11 cellular contexts compared by ENCODE assay signal in the genomic region with DNA sequence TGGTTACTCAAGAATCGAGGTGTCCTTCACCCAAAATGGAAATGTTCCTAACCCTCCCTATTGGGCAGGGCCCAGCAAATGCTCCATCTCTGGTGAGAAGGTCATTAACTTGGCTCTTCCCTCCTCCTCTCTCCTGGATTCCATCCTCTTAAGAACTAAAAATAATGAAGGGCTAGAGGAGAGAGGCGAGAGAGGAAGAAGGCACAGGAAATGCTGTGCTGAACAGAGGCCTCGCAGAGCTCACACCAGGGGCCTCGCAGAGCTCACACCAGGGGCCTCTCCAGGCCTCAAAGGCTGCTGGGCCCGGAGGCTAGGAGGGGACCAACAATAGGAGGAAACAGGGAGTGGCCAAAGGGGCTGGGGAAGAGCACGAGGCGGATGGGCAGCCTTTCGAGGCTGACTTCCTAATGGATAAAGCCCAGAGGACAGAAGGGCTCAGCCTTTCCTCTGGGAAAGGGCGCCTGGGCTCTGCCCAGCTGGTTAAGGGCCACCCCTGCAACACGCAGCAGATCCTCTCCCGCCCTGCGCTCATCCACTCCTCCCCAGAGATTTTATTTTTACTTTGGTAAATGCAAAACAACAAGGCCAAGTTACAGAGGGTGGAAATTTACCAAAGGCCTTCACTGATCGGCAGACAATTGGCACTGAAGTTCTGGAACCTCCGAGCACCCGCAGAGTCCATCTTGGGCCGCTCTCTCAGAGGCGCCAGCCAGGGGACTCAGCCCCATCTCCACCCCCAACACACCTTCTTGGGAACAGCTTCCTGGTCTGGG.
DNase-seq lines count a peak whose midpoint lies in the region; ATAC-seq, FAIRE-seq and TF ChIP-seq lines count a peak whose summit lies in the region.
"Had no signal": no experiment of that assay in that cellular context is flagged by ENCODE, and none has a peak within 500 bp of the region (broad histone marks: within the 10 kb centered on the region; RNA-seq: fewer than 3 reads in every experiment).

No MANE protein-coding gene starts in this region.

- H3K27ac ChIP-seq in CD8-positive, alpha-beta T cell (ENCODE audit: low read depth, low read length) = peak overlapping the region; percentile 65

- peak in 1 of 7 experiments; percentile 16 for DNase-seq in CD8-positive, alpha-beta T cell
- DNase-seq in NB4 (ENCODE audit: low read depth) (peak; percentile 49), dermis microvascular lymphatic vessel endothelial cell (ENCODE audit: low read depth in 2 of 2) (peak; percentile 70 to 80), NCI-H526 (lab: John Stamatoyannopoulos, UW) (no peak), H54 (ENCODE audit: insufficient read length, low spot score) (no peak), erythroblast (lab: John Stamatoyannopoulos, UW) (no peak)
- DNase-seq: KG1; stimulated activated CD4-positive, alpha-beta T cell treated with anti-CD3 and anti-CD28 coated beads, Interleukin-1b, Interleukin-23, amount 100 ng/mL, for 48 hours had no signal

- no peaks in the 10 kb centered on the region for H3K9me3 Mint-ChIP-seq in CD8-positive, alpha-beta T cell
- H3K9me3 Mint-ChIP-seq in nephron = no peaks in the 10 kb centered on the region

- TF ChIP-seq POLR2A in NB4 (IDR thresholded peaks at IDR 0.05; ENCODE audit: extremely low read depth, insufficient read length) (no peak), H54 (IDR thresholded peaks at IDR 0.05; ENCODE audit: low read depth, low read length) (no peak), erythroblast (IDR thresholded peaks at IDR 0.05; ENCODE audit: low read length) (no peak)

- H3K4me1 Mint-ChIP-seq in CD8-positive, alpha-beta T cell (ENCODE audit: low read depth) = peaks cover 67% of the 10 kb centered on the region
- peaks cover 90% of the 10 kb centered on the region for H3K4me1 Mint-ChIP-seq in nephron

- H3K4me1 ChIP-seq in CD8-positive, alpha-beta T cell (ENCODE audit: insufficient read depth, low read length) = no peaks in the 10 kb centered on the region

- H3K36me3 ChIP-seq in CD8-positive, alpha-beta T cell (ENCODE audit: insufficient read depth, low read length) = no peaks in the 10 kb centered on the region

- H3K4me3 ChIP-seq in CD8-positive, alpha-beta T cell (ENCODE audit: low read depth, low read length) = no peak overlapping the region
- no peak overlapping the region for H3K4me3 ChIP-seq in NB4 (ENCODE audit: low read depth, low read length)

- no peak for TF ChIP-seq CTCF in CD8-positive, alpha-beta T cell (IDR thresholded peaks at IDR 0.05)
- no peak for TF ChIP-seq CTCF in NB4 (IDR thresholded peaks at IDR 0.05; ENCODE audit: low read depth, low read length)
- TF ChIP-seq CTCF in nephron (IDR thresholded peaks at IDR 0.05; ENCODE audit: unreplicated experiment in 3 of 3) = no peak

- no peak for ATAC-seq in CD8-positive, alpha-beta T cell
- ATAC-seq in GM21390 (IDR thresholded peaks at IDR 0.05; ENCODE audit: unreplicated experiment) = no peak

- H3K27me3 ChIP-seq in CD8-positive, alpha-beta T cell (ENCODE audit: insufficient read depth, low read length) = no peaks in the 10 kb centered on the region

- no peaks in the 10 kb centered on the region for H3K27me3 Mint-ChIP-seq in CD8-positive, alpha-beta T cell (ENCODE audit: low read depth)
- H3K27me3 Mint-ChIP-seq in nephron (ENCODE audit: low read depth) = peaks cover 11% of the 10 kb centered on the region

- FAIRE-seq in H54 (lab: Jason Lieb, UNC) = no peak
- FAIRE-seq: G401.6 had no signal

- peaks cover 60% of the 10 kb centered on the region for H3K36me3 Mint-ChIP-seq in CD8-positive, alpha-beta T cell
- no peaks in the 10 kb centered on the region for H3K36me3 Mint-ChIP-seq in nephron (ENCODE audit: low read depth)

- POLR2A ChIA-PET in CD8-positive, alpha-beta T cell (lab: Charles Lee) = interaction anchor here (1.3 to 5.7 kb wide), 4 partner anchors 12 to 76 kb away, joined by 4 to 35 read pairs (median 6); no protein-coding TSS in a partner anchor

- no peaks in the 10 kb centered on the region for H3K9me3 ChIP-seq in CD8-positive, alpha-beta T cell (ENCODE audit: low read length)

- H3K27ac Mint-ChIP-seq in CD8-positive, alpha-beta T cell = no peak overlapping the region
- H3K27ac Mint-ChIP-seq in nephron = peak overlapping the region; percentile 28 to 86 (median 85)

- CTCF ChIA-PET in CD8-positive, alpha-beta T cell (lab: Charles Lee) = interaction anchor here (0.7 to 4.3 kb wide), 9 partner anchors 10 to 253 kb away, joined by 3 to 19 read pairs (median 6); a partner anchor contains a TSS

- intact Hi-C loops in CD8-positive, alpha-beta T cell (cut with DNase I, micrococcal nuclease) = no loop called here

- H3K4me3 Mint-ChIP-seq in CD8-positive, alpha-beta T cell = peak overlapping the region; percentile 63
- H3K4me3 Mint-ChIP-seq in nephron = peak overlapping the region in 2 of 3 experiments; percentile 23 to 28

Comparison
In these comparisons a context has a peak if more than half of its experiments do, and no peak if none do; other contexts are left out.
1. DNase-seq: peak in NB4 (single experiment) and dermis microvascular lymphatic vessel endothelial cell (2 of 2); none in NCI-H526 (0 of 2), H54 (single experiment) and erythroblast (0 of 2).